ENCODE assay signal across 19 cellular contexts in the genomic region with DNA sequence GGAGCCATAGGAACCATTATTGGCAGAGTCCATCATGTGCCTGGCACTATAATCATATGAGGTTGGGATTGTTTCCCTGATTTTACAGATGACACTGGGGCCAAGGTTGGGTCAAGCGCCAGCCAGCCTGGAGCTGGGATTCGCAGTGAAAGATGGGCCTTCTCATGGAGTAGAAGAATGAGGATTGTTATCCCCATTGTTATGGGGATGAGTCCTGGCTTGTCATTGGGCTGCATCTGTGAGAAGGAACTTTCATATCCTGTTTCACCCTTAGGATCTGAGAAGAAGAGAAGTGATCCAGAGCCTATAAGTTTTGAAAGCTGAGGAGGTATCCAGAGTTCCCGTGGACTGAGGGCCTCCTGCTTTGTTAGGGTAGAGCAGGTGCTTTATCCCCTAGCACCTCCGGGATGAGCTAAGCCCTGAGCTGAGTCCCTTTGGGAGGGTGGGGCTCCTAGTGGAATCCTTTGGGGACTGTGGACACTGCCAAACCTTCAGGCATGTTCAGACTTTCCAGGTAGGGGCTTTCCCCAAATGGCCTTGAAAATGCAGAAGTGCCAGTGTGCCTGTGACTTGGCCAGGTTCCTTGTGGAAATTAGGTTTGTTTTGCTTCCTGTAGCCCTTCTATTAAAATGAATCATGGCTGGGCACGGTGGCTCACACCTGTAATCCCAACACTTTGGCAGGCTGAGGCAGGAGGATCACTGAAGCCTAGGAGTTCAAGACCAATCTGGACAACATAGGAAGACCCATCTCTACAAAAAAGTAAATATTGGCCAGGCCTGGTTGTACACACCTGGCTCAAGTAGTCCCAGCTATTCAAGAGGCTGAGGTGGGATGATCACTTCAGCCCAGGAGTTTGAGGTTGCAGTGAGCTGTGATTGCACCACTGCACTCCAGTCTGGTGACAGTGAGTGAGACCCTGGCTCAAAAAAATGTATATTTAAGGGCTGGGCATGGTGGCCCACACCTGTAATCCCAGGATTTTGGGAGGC. TPM values are rescaled to one million over a fixed set of nuclear protein-coding genes. Genes with fewer than 3 reads are reported as not detected.
DNase-seq lines count a peak whose midpoint lies in the region; ATAC-seq, FAIRE-seq and TF ChIP-seq lines count a peak whose summit lies in the region.
"Had no signal": no experiment of that assay in that cellular context is flagged by ENCODE, and none has a peak within 500 bp of the region (broad histone marks: within the 10 kb centered on the region; RNA-seq: fewer than 3 reads in every experiment).

No MANE protein-coding gene starts in this region.

- H3K27ac ChIP-seq in cardiac muscle cell: peak overlapping the region; percentile 62
- no peak overlapping the region for H3K27ac ChIP-seq in heart right ventricle
- no peak overlapping the region for H3K27ac ChIP-seq in lung (ENCODE audit: low read depth in 1 of 2, low read length in 1 of 2)
- no peak overlapping the region for H3K27ac ChIP-seq in effector memory CD4-positive, alpha-beta T cell (ENCODE audit: insufficient read depth, low read length, poor library complexity, severe bottlenecking)
- H3K27ac ChIP-seq: ascending aorta, coronary artery, esophagus muscularis mucosa had no signal

- TF ChIP-seq CTCF in cardiac muscle cell (IDR thresholded peaks at IDR 0.05; ENCODE audit: low read depth, low read length) (no peak), heart right ventricle (IDR thresholded peaks at IDR 0.05) (no peak), bronchial epithelial cell (IDR thresholded peaks at IDR 0.05; ENCODE audit: insufficient read depth, low read length, severe bottlenecking) (no peak), lung (IDR thresholded peaks at IDR 0.05; ENCODE audit: control extremely low read depth, extremely low read depth) (no peak), GM10248 (IDR thresholded peaks at IDR 0.05; ENCODE audit: control extremely low read depth, extremely low read depth, low read depth, missing control alignments) (no peak)

- POLR2A ChIA-PET in GM10248 (lab: Yijun Ruan, JAX): no interaction called here

- no peak for DNase-seq in cardiac muscle cell (ENCODE audit: low read depth in 1 of 2, low spot score in 1 of 2)
- no peak for DNase-seq in heart right ventricle
- peak; percentile 71 for DNase-seq in bronchial epithelial cell (ENCODE audit: low read depth)
- DNase-seq in lung (ENCODE audit: low spot score): no peak
- no peak for DNase-seq in GM10248 (ENCODE audit: extremely low spot score)
- DNase-seq in NOMO-1 treated with DMSO at 0.1 percent for 48 hours (lab: John Stamatoyannopoulos, UW; ENCODE audit: unreplicated experiment): no peak
- no peak for DNase-seq in effector memory CD4-positive, alpha-beta T cell
- DNase-seq: activated CD8-positive, alpha-beta memory T cell treated with anti-CD3 and anti-CD28 coated beads, Interleukin-2, amount 50 U/mL, for 4 hours; activated naive CD4-positive, alpha-beta T cell treated with anti-CD3 and anti-CD28 coated beads, Interleukin-2, amount 10 ng/mL, durations not matched to agents 7 days and 5 days; glutamatergic neuron; NCI-H1694 treated with DMSO at 0.1 percent for 48 hours; NCI-H524; retina; stimulated activated CD4-positive, alpha-beta T cell treated with anti-CD3 and anti-CD28 coated beads, Interleukin-12 subunit alpha, Interleukin-12 subunit beta, amount 100 ng/mL, for 4 hours had no signal

- H3K27me3 ChIP-seq in cardiac muscle cell (no peaks in the 10 kb centered on the region), heart right ventricle (no peaks in the 10 kb centered on the region), bronchial epithelial cell (ENCODE audit: control insufficient read depth, insufficient read depth, low read length) (no peaks in the 10 kb centered on the region), lung (ENCODE audit: control insufficient read depth, insufficient read depth) (no peaks in the 10 kb centered on the region)
- H3K27me3 ChIP-seq in effector memory CD4-positive, alpha-beta T cell (replicated peaks; ENCODE audit: control insufficient read depth, insufficient read depth, low read length, poor library complexity, severe bottlenecking): no peaks in the 10 kb centered on the region
- H3K27me3 ChIP-seq: ascending aorta, esophagus muscularis mucosa had no signal

- no peaks in the 10 kb centered on the region for H3K9me3 ChIP-seq in cardiac muscle cell (ENCODE audit: low read depth)
- no peaks in the 10 kb centered on the region for H3K9me3 ChIP-seq in heart right ventricle
- no peaks in the 10 kb centered on the region for H3K9me3 ChIP-seq in lung (ENCODE audit: control insufficient read depth in 2 of 2, insufficient read depth in 1 of 2, low read length in 1 of 2)
- no peaks in the 10 kb centered on the region for H3K9me3 ChIP-seq in effector memory CD4-positive, alpha-beta T cell (ENCODE audit: control insufficient read depth, low read length)
- H3K9me3 ChIP-seq: ascending aorta, esophagus muscularis mucosa had no signal

- no peak overlapping the region for H3K4me3 ChIP-seq in cardiac muscle cell
- no peak overlapping the region for H3K4me3 ChIP-seq in heart right ventricle
- no peak overlapping the region for H3K4me3 ChIP-seq in bronchial epithelial cell (ENCODE audit: low read depth, low read length)
- H3K4me3 ChIP-seq in lung: no peak overlapping the region
- no peak overlapping the region for H3K4me3 ChIP-seq in effector memory CD4-positive, alpha-beta T cell (ENCODE audit: insufficient read depth, low read depth, low read length, poor library complexity, severe bottlenecking)
- H3K4me3 ChIP-seq: ascending aorta, coronary artery, esophagus muscularis mucosa had no signal

- intact Hi-C loops in heart right ventricle (cut with DNase I): no loop called here

- H3K4me1 ChIP-seq in cardiac muscle cell (ENCODE audit: low read depth) (no peaks in the 10 kb centered on the region), heart right ventricle (peaks cover 2 to 21% (median 15%) of the 10 kb centered on the region in 9 donors), lung (ENCODE audit: control insufficient read depth in 2 of 2, insufficient read depth in 2 of 2, low read length in 2 of 2) (peaks cover 0 to 10% of the 10 kb centered on the region in 2 donors)
- H3K4me1 ChIP-seq in effector memory CD4-positive, alpha-beta T cell (ENCODE audit: control insufficient read depth, insufficient read depth, low read length, poor library complexity, severe bottlenecking): no peaks in the 10 kb centered on the region

- CTCF ChIA-PET in GM10248 (lab: Yijun Ruan, JAX): interaction anchor here (1.2 to 10.7 kb wide), 2 partner anchors 8 to 14 kb away, joined by 3 to 87 read pairs; no protein-coding TSS in a partner anchor

- H3K36me3 ChIP-seq in cardiac muscle cell (no peaks in the 10 kb centered on the region), heart right ventricle (peaks cover 0 to 60% (median 5%) of the 10 kb centered on the region in 9 donors), bronchial epithelial cell (ENCODE audit: control insufficient read depth, insufficient read depth, low read length) (no peaks in the 10 kb centered on the region), lung (ENCODE audit: control insufficient read depth in 2 of 2, insufficient read depth in 2 of 2, low read length in 2 of 2) (no peaks in the 10 kb centered on the region)
- H3K36me3 ChIP-seq in effector memory CD4-positive, alpha-beta T cell (ENCODE audit: control insufficient read depth, insufficient read depth, low read length): no peaks in the 10 kb centered on the region

- WGBS in heart right ventricle, 2 donors: 87 to 89% methylated on average over 5 of the region's 5 CpGs
- 74 to 77% methylated on average over 5 of the region's 5 CpGs for WGBS in lung, 2 donors

- FAIRE-seq in bronchial epithelial cell (lab: Jason Lieb, UNC): peak; percentile 94

- ATAC-seq in heart right ventricle: no peak
- ATAC-seq in lung (ENCODE audit: insufficient read depth, low FRiP score): peak; percentile 27
- ATAC-seq in GM19467 (IDR thresholded peaks at IDR 0.05; ENCODE audit: unreplicated experiment): no peak
- ATAC-seq: stimulated activated memory B cell treated with anti-CD40 and anti-IgM and Interleukin-4, amounts not matched to agents 10 μg/mL and 1 μg/mL and 100 μg/mL, for 72 hours had no signal

RNA-seq across cellular contexts. Expression of a gene that starts 30.2 kb away (rescaled TPM):
- 1.9 and 2.1 TPM in 2 replicates for total RNA-seq in cardiac muscle cell
- polyA plus RNA-seq in cardiac muscle cell: 1.2 and 1.6 TPM in 2 replicates
- total RNA-seq in heart right ventricle: 1 to 10 TPM in 4 of 10 donors, under 1 TPM in 6; 0.17 to 1.4 (median 0.68) TPM
- polyA plus RNA-seq in heart right ventricle: under 1 TPM; 0.06 to 0.37 TPM
- total RNA-seq in bronchial epithelial cell: under 0.01 TPM in 1 of 2 replicates, not detected in the other
- under 1 TPM; 0.68 to 0.71 TPM for total RNA-seq in lung
- polyA plus RNA-seq in lung: under 1 TPM; 0.09 to 0.26 TPM

RNA-seq across cellular contexts. Expression of a gene that starts 54.0 kb away (rescaled TPM):
- total RNA-seq in cardiac muscle cell (185 and 194 TPM in 2 replicates), heart right ventricle (100 to 1,000 TPM; 118 to 173 (median 139) TPM), bronchial epithelial cell (20.3 and 26.9 TPM in 2 replicates), lung (100 to 1,000 TPM in 1 of 2 donors, 10 to 100 TPM in 1; 40.4 to 100 TPM)
- polyA plus RNA-seq in cardiac muscle cell (104 and 107 TPM in 2 replicates), heart right ventricle (10 to 100 TPM; 37.7 to 50.9 TPM), lung (10 to 100 TPM; 18.2 to 35.6 TPM)
